Comparison of ENCODE assay signal across 24 cellular contexts in genomic region chr15:49472338-49472737, GRCh38. TPM values are rescaled to one million over a fixed set of nuclear protein-coding genes. Genes with fewer than 3 reads are reported as not detected.
"Had no signal": no experiment of that assay in that cellular context is flagged by ENCODE, and none has a peak within 500 bp of the region (broad histone marks: within the 10 kb centered on the region; RNA-seq: fewer than 3 reads in every experiment).

No MANE protein-coding gene starts in this region.

- H3K9ac ChIP-seq: SK-N-SH had no signal

- H3K9me3 ChIP-seq: ascending aorta, SJCRH30, SK-N-SH had no signal

- H3K4me3 ChIP-seq: ascending aorta, SJCRH30 had no signal

- H3K4me2 ChIP-seq: SK-N-SH had no signal

- H3K27ac ChIP-seq: ascending aorta, RWPE1, SJCRH30, WERI-Rb-1 had no signal

- H3K4me1 ChIP-seq: ascending aorta, SJCRH30 had no signal

- ATAC-seq: activated CD8-positive, alpha-beta T cell treated with anti-CD3 and anti-CD28 coated beads, Interleukin-2, amount 10 ng/mL, durations not matched to agents 7 days and 5 days; Panc1 had no signal

- H3K36me3 ChIP-seq: ascending aorta, WERI-Rb-1 had no signal

- H3K27me3 ChIP-seq: ascending aorta, SJCRH30 had no signal

- DNase-seq: activated CD8-positive, alpha-beta memory T cell treated with anti-CD3 and anti-CD28 coated beads, Interleukin-2, amount 50 U/mL, for 48 hours; activated CD8-positive, alpha-beta T cell treated with anti-CD3 and anti-CD28 coated beads, Interleukin-2, amount 10 ng/mL, durations not matched to agents 7 days and 5 days; activated naive CD4-positive, alpha-beta T cell; activated T-cell treated with anti-CD3 and anti-CD28 coated beads, Interleukin-2, amount 50 U/mL, for 1 hour; amniotic stem cell; Kasumi-1; NCI-H1048; NCI-H1417; NCI-H1930; NCI-H2171; NCI-H2227 treated with DMSO at 0.1 percent for 48 hours; NCI-H446 treated with DMSO at 0.1 percent for 48 hours; NCI-H524 treated with DMSO at 0.1 percent for 48 hours; NCI-H774; Right ventricle myocardium superior; SJCRH30; SK-N-SH; T-helper 1 cell; WERI-Rb-1 had no signal

RNA-seq across cellular contexts. Expression of gene FGF7, which starts 49.3 kb away (rescaled TPM):
- total RNA-seq: activated CD4-positive, alpha-beta T cell treated with anti-CD3 and anti-CD28 coated beads for 36 hours; OCI-LY7 had no signal
